8 cellular contexts compared by ENCODE assay signal in the genomic region with DNA sequence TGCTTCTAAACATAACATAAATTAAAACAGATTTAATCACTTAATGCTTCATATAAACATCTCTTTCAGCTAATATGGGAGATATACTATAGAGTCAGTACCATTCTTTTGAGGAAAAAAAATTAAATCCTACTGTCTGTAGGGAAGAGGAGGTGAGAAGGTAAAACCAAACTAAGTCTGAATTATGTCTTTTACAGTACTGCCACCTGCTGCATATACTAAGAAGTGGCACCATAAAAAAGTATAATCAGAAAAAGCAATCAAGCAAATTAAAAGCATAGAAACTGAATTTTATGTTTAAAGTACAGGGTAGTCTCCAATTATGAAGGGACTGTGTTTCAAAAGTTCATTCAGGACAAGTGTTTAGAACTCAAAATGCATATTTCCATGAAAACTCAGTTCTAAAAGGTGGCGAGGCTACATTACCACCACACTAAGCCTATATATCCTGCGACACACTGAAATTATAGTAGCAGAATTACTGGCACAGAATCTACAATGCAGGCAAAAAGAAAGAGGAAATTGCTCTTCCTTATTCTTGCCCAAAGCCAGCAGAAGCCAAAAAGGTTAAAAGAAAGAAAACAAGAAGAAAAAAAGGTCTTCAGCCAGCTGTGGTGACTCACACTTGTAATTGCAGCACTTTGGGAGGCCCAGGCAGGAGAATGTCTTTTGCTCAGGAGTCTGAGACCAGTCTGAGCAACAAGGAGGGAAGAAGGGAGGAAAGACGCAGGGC. TPM values are rescaled to one million over a fixed set of nuclear protein-coding genes. Genes with fewer than 3 reads are reported as not detected.
DNase-seq lines count a peak whose midpoint lies in the region; ATAC-seq, FAIRE-seq and TF ChIP-seq lines count a peak whose summit lies in the region.

No MANE protein-coding gene starts in this region.

- H3K36me3 ChIP-seq in neutrophil (peaks cover 31% of the 10 kb centered on the region), ovary (no peaks in the 10 kb centered on the region)

- no peak for ATAC-seq in GM18520 (IDR thresholded peaks at IDR 0.05; ENCODE audit: unreplicated experiment)

- 92 to 96% (median 96%) methylated on average over 3 of the region's 3 CpGs for WGBS in ovary, 3 donors

- no peak for TF ChIP-seq POLR2A in ovary (IDR thresholded peaks at IDR 0.05)

- no peak overlapping the region for H3K4me3 ChIP-seq in epithelial cell of proximal tubule (ENCODE audit: low read depth, low read length)
- no peak overlapping the region for H3K4me3 ChIP-seq in neutrophil (ENCODE audit: low read depth in 1 of 2, low read length in 1 of 2)
- no peak overlapping the region for H3K4me3 ChIP-seq in ovary

- H3K4me1 ChIP-seq in neutrophil (ENCODE audit: control insufficient read depth in 1 of 2, insufficient read depth in 1 of 2, low read depth in 1 of 2, low read length in 1 of 2), result peaks cover 0 to 3% of the 10 kb centered on the region in 2 experiments
- H3K4me1 ChIP-seq in ovary (ENCODE audit: insufficient read depth), result no peaks in the 10 kb centered on the region

- peak; percentile 70 for FAIRE-seq in RCC 7860 (lab: Jason Lieb, UNC)

- intact Hi-C loops in ovary (cut with DNase I), result loop anchor here in 1 of 4 donors (10.0 kb wide), 1 partner anchor 118 kb away; no protein-coding TSS in a partner anchor

- TF ChIP-seq EP300 in ovary (IDR thresholded peaks at IDR 0.05), result no peak

- TF ChIP-seq CTCF in epithelial cell of proximal tubule (conservative IDR thresholded peaks at IDR 0.05; ENCODE audit: low read depth, low read length) (peak; percentile 58), neutrophil (IDR thresholded peaks at IDR 0.05) (peak; percentile 67), ovary (IDR thresholded peaks at IDR 0.05) (peak in 1 of 3 donors; percentile 26)

- H3K27ac ChIP-seq in neutrophil (peak overlapping the region; percentile 37), ovary (no peak overlapping the region)

- peak; percentile 14 for DNase-seq in COLO829 (ENCODE audit: low spot score)
- DNase-seq in HCEC 1CT, result peak; percentile 68
- peak; percentile 41 for DNase-seq in RCC 7860 (ENCODE audit: low spot score)
- DNase-seq in epithelial cell of proximal tubule (ENCODE audit: low read depth), result no peak
- DNase-seq in ovary, result no peak
- no peak for DNase-seq in central memory CD4-positive, alpha-beta T cell

- H3K27me3 ChIP-seq in neutrophil (no peaks in the 10 kb centered on the region), ovary (no peaks in the 10 kb centered on the region)

- H3K9me3 ChIP-seq in neutrophil (no peaks in the 10 kb centered on the region), ovary (no peaks in the 10 kb centered on the region)

RNA-seq across cellular contexts. Expression of a gene that starts 9.0 kb away (rescaled TPM):
- 31.2 and 52.6 TPM in 2 replicates for total RNA-seq in epithelial cell of proximal tubule
- total RNA-seq in ovary, result 10 to 100 TPM; 17.2 to 35.2 (median 29.2) TPM
- 10 to 100 TPM; 21.8 to 23.8 TPM for polyA plus RNA-seq in ovary

RNA-seq across cellular contexts. Expression of a gene that starts 9.1 kb away (rescaled TPM):
- total RNA-seq in epithelial cell of proximal tubule (10.7 and 12.9 TPM in 2 replicates), ovary (10 to 100 TPM in 4 of 7 donors, 1 to 10 TPM in 3; 6.8 to 17.1 (median 10.2) TPM)
- polyA plus RNA-seq in ovary, result 1 to 10 TPM; 9.2 to 9.5 TPM

Comparison
In these comparisons a context has a peak if more than half of its experiments do, and no peak if none do; other contexts are left out.
1. DNase-seq: peak in COLO829 (single experiment), HCEC 1CT (single experiment) and RCC 7860 (single experiment); none in epithelial cell of proximal tubule (single experiment), ovary (0 of 5) and central memory CD4-positive, alpha-beta T cell (single experiment).